ENCODE assay signal across 20 cellular contexts in the genomic region with DNA sequence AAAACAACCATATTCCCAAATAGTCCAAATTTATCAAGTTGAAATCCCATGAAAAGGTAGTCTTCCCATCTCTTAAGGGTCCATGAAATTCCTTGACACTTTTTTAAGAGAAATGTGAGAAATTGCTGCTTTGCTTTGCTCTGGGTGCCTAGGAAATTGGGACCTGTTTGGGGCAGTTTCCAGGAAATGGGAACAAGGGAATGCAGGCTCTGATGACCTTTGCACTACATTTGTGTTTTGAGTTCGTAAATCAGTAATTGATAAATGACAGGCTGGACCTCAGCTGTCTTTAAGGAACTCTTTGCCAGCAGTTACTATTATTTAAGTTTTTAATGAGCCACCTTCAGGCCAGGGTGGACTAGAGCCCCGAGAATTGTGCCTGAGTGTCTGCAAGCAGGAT.
DNase-seq lines count a peak whose midpoint lies in the region; ATAC-seq, FAIRE-seq and TF ChIP-seq lines count a peak whose summit lies in the region.
"Had no signal": no experiment of that assay in that cellular context is flagged by ENCODE, and none has a peak within 500 bp of the region (broad histone marks: within the 10 kb centered on the region; RNA-seq: fewer than 3 reads in every experiment).

No MANE protein-coding gene starts in this region.

- no peaks in the 10 kb centered on the region for H3K36me3 Mint-ChIP-seq in GM23338 (ENCODE audit: low read depth)
- H3K36me3 Mint-ChIP-seq: CD8-positive, alpha-beta T cell had no signal

- no peaks in the 10 kb centered on the region for H3K27me3 Mint-ChIP-seq in GM23338 (ENCODE audit: insufficient read depth, low read depth, poor library complexity)

- TF ChIP-seq EP300 in HepG2 (IDR thresholded peaks at IDR 0.05; ENCODE audit: low read depth in 2 of 2, low read length in 2 of 2) (no peak), HepG2 (CRISPR knock-in tag; IDR thresholded peaks at IDR 0.05; ENCODE audit: borderline replicate concordance) (no peak)

- DNase-seq in GM23338 (ENCODE audit: low spot score) (no peak), HepG2 (ENCODE audit: low spot score) (peak; percentile 21), right lobe of liver (no peak)
- no peak for DNase-seq in stimulated activated naive CD4-positive, alpha-beta T cell (lab: John Stamatoyannopoulos, UW)
- DNase-seq: AML-193; Caco-2; Calu3; CD4-positive, alpha-beta T cell; CD8-positive, alpha-beta T cell; DMS79 treated with DMSO at 0.1 percent for 48 hours; GF-D8 had no signal

- TF ChIP-seq CTCF in GM23338 (conservative IDR thresholded peaks at IDR 0.05; ENCODE audit: low read depth in 2 of 2) (no peak), HepG2 (CRISPR knock-in tag; IDR thresholded peaks at IDR 0.05) (no peak), right lobe of liver (IDR thresholded peaks at IDR 0.05) (no peak)

- in situ Hi-C loops in HepG2 (cut with HindIII; ENCODE audit: extremely low pct_ligation_motif_present, low pct_unique_long_range_greater_than_20kb) = no loop called here

- TF ChIP-seq RAD21 in HepG2 (CRISPR knock-in tag; IDR thresholded peaks at IDR 0.05) = no peak

- TF ChIP-seq POLR2A in HepG2 (IDR thresholded peaks at IDR 0.05; ENCODE audit: insufficient read depth in 1 of 2, low read depth in 2 of 2, low read length in 2 of 2) = no peak
- TF ChIP-seq POLR2A in right lobe of liver (IDR thresholded peaks at IDR 0.05) = no peak

- H3K9me3 ChIP-seq in HepG2 (ENCODE audit: low read length) = no peaks in the 10 kb centered on the region
- no peaks in the 10 kb centered on the region for H3K9me3 ChIP-seq in right lobe of liver
- H3K9me3 ChIP-seq: A549; BLaER1 treated with 17β-estradiol and CSF1 and Interleukin-3, amounts not matched to agents 10 nM and 100 nM; Caco-2 had no signal

- no peaks in the 10 kb centered on the region for H3K9me2 ChIP-seq in GM23338 (ENCODE audit: insufficient read depth)

- H3K4me2 ChIP-seq in GM23338 (no peak overlapping the region), HepG2 (ENCODE audit: low read depth, low read length) (peak overlapping the region; percentile 31)
- H3K4me2 ChIP-seq: A549; BLaER1 treated with 17β-estradiol and CSF1 and Interleukin-3, amounts not matched to agents 10 nM and 100 nM had no signal

- 0 out of 2 replicates have a peak overlapping the region, but pooled peaks have one; percentile 7 for H2AFZ ChIP-seq in GM23338
- no peak overlapping the region for H2AFZ ChIP-seq in HepG2 (ENCODE audit: low read length)

- H4K20me1 ChIP-seq in GM23338 (replicated peaks; ENCODE audit: insufficient read depth) (no peaks in the 10 kb centered on the region), HepG2 (ENCODE audit: insufficient read depth, low read length) (no peaks in the 10 kb centered on the region)
- H4K20me1 ChIP-seq: BLaER1 treated with 17β-estradiol and CSF1 and Interleukin-3, amounts not matched to agents 10 nM and 100 nM had no signal

- H3K9me3 Mint-ChIP-seq in GM23338 = no peaks in the 10 kb centered on the region
- H3K9me3 Mint-ChIP-seq: CD4-positive, alpha-beta T cell; CD8-positive, alpha-beta T cell had no signal

- CTCF ChIA-PET in HepG2 (lab: Yijun Ruan, JAX; ENCODE audit: low intra/inter-chr PET ratio, low total read pairs) = no interaction called here

- no peak overlapping the region for H3K27ac Mint-ChIP-seq in GM23338
- H3K27ac Mint-ChIP-seq: B cell; CD4-positive, alpha-beta T cell; CD8-positive, alpha-beta T cell had no signal

- no peak overlapping the region for H3K27ac ChIP-seq in GM23338 (ENCODE audit: low read depth)
- H3K27ac ChIP-seq in HepG2 (ENCODE audit: extremely low read length, insufficient read depth, low read length) = no peak overlapping the region
- H3K27ac ChIP-seq in right lobe of liver = no peak overlapping the region
- H3K27ac ChIP-seq: 22Rv1; A549; BLaER1 treated with 17β-estradiol and CSF1 and Interleukin-3, amounts not matched to agents 10 nM and 100 nM; C4-2B had no signal

- H3K4me3 ChIP-seq in GM23338 = no peak overlapping the region
- no peak overlapping the region for H3K4me3 ChIP-seq in HepG2 (replicated peaks in 1 of 3; ENCODE audit: insufficient read depth in 1 of 3, low read depth in 2 of 3, low read length in 3 of 3)
- H3K4me3 ChIP-seq in right lobe of liver = no peak overlapping the region
- H3K4me3 ChIP-seq: A549; BLaER1 treated with 17β-estradiol and CSF1 and Interleukin-3, amounts not matched to agents 10 nM and 100 nM had no signal

- H3K79me2 ChIP-seq in GM23338 (replicated peaks; ENCODE audit: insufficient read depth) = no peaks in the 10 kb centered on the region
- H3K79me2 ChIP-seq in HepG2 (ENCODE audit: insufficient read depth, low read length) = peaks cover 2% of the 10 kb centered on the region

- H3K4me3 Mint-ChIP-seq in GM23338 = no peak overlapping the region
- H3K4me3 Mint-ChIP-seq: B cell; CD4-positive, alpha-beta T cell; CD8-positive, alpha-beta T cell had no signal

- H3K36me3 ChIP-seq in GM23338 (ENCODE audit: insufficient read depth) = no peaks in the 10 kb centered on the region
- H3K36me3 ChIP-seq in HepG2 (replicated peaks in 1 of 2; ENCODE audit: control insufficient read depth in 1 of 2, insufficient read depth in 2 of 2, low read length in 2 of 2) = no peaks in the 10 kb centered on the region
- no peaks in the 10 kb centered on the region for H3K36me3 ChIP-seq in right lobe of liver
- H3K36me3 ChIP-seq: BLaER1 treated with 17β-estradiol and CSF1 and Interleukin-3, amounts not matched to agents 10 nM and 100 nM had no signal

- FAIRE-seq in HepG2 (lab: Jason Lieb, UNC) = no peak
- FAIRE-seq: A549, D721Med, G401.6, GM12891 had no signal

- POLR2A ChIA-PET in HepG2 (lab: Yijun Ruan, JAX) = no interaction called here

- H3F3A ChIP-seq in GM23338 (replicated peaks; ENCODE audit: low read depth) = no peaks in the 10 kb centered on the region

- no TSS peak for BruUV-seq in HepG2 (replicated peaks; lab: Mats Ljungman, UMichigan)

- H3K9ac ChIP-seq in HepG2 (ENCODE audit: insufficient read depth, low read depth, low read length) = no peak overlapping the region
- H3K9ac ChIP-seq: BLaER1 treated with 17β-estradiol and CSF1 and Interleukin-3, amounts not matched to agents 10 nM and 100 nM had no signal

- ATAC-seq in GM23338 (no peak), HepG2 (no peak), right lobe of liver (peak; percentile 36 to 72 (median 66)), GM21360 (IDR thresholded peaks at IDR 0.05; ENCODE audit: unreplicated experiment) (no peak)
- ATAC-seq: A549; CD8-positive, alpha-beta T cell had no signal

- H3K4me1 ChIP-seq in GM23338 (ENCODE audit: insufficient read depth) (no peaks in the 10 kb centered on the region), HepG2 (ENCODE audit: insufficient read depth, low read length) (peaks cover 54% of the 10 kb centered on the region), right lobe of liver (peaks cover 0 to 17% (median 4%) of the 10 kb centered on the region in 4 donors)
- H3K4me1 ChIP-seq: A549 had no signal

- no peaks in the 10 kb centered on the region for H3K27me3 ChIP-seq in GM23338 (ENCODE audit: insufficient read depth)
- no peaks in the 10 kb centered on the region for H3K27me3 ChIP-seq in HepG2 (ENCODE audit: control insufficient read depth in 1 of 2, insufficient read depth in 2 of 2, low read length in 2 of 2)
- no peaks in the 10 kb centered on the region for H3K27me3 ChIP-seq in right lobe of liver
- H3K27me3 ChIP-seq: BLaER1 treated with 17β-estradiol and CSF1 and Interleukin-3, amounts not matched to agents 10 nM and 100 nM had no signal

- intact Hi-C loops in HepG2 (cut with micrococcal nuclease; ENCODE audit: unreplicated experiment) (no loop called here), right lobe of liver (cut with DNase I) (no loop called here)

- 70% methylated on average over 2 of the region's 2 CpGs for WGBS in HepG2 (ENCODE audit: low lambda C conversion rate)
- WGBS in right lobe of liver (ENCODE audit: insufficient coverage, low coverage, low lambda C conversion rate, missing lambda C conversion rate) = 13% methylated on average over 1 of the region's 2 CpGs

- peaks cover 4% of the 10 kb centered on the region; the same call in 2 of the 3 replicates for H3K4me1 Mint-ChIP-seq in GM23338
- H3K4me1 Mint-ChIP-seq: B cell had no signal

TF ChIP-seq in GM23338, 12 proteins besides CTCF, POLR2A, EP300 and RAD21:
- TF ChIP-seq CREB1 (CRISPR knock-in tag; IDR thresholded peaks at IDR 0.05; ENCODE audit: low read depth) = no peak
- TF ChIP-seq STAT1 (IDR thresholded peaks at IDR 0.05; ENCODE audit: unreplicated experiment) = no peak
- no peak for TF ChIP-seq NANOG (IDR thresholded peaks at IDR 0.05; ENCODE audit: borderline replicate concordance)

TF ChIP-seq in HepG2, 621 proteins besides CTCF, POLR2A, EP300 and RAD21 (continues in another document):
- TF ChIP-seq RARA (CRISPR knock-in tag; IDR thresholded peaks at IDR 0.05) (no peak), ZNF34 (CRISPR knock-in tag; IDR thresholded peaks at IDR 0.05; ENCODE audit: borderline replicate concordance) (no peak), ZFP90 (CRISPR knock-in tag; IDR thresholded peaks at IDR 0.05; ENCODE audit: borderline replicate concordance) (no peak), MAZ (IDR thresholded peaks at IDR 0.05; ENCODE audit: borderline replicate concordance, low read depth, low read length) (no peak), MAZ (CRISPR knock-in tag; IDR thresholded peaks at IDR 0.05; ENCODE audit: low read depth) (no peak), THYN1 (CRISPR knock-in tag; IDR thresholded peaks at IDR 0.05; ENCODE audit: borderline replicate concordance, low read depth) (no peak), MATR3 (CRISPR knock-in tag; IDR thresholded peaks at IDR 0.05) (no peak), HMG20A (CRISPR knock-in tag; IDR thresholded peaks at IDR 0.05; ENCODE audit: borderline replicate concordance) (no peak), HNF4A (CRISPR knock-in tag; IDR thresholded peaks at IDR 0.05) (peak; percentile 60; the same call in 1 of the 2 replicates), ZNF629 (CRISPR knock-in tag; conservative IDR thresholded peaks at IDR 0.05) (peak; percentile 87), AGO2 (optimal IDR thresholded peaks at IDR 0.05; ENCODE audit: low read depth, low read length) (no peak), ZNF781 (CRISPR knock-in tag; IDR thresholded peaks at IDR 0.05; ENCODE audit: borderline replicate concordance, not compliant biosample characterization) (no peak)
- TF ChIP-seq, protein P1, sequence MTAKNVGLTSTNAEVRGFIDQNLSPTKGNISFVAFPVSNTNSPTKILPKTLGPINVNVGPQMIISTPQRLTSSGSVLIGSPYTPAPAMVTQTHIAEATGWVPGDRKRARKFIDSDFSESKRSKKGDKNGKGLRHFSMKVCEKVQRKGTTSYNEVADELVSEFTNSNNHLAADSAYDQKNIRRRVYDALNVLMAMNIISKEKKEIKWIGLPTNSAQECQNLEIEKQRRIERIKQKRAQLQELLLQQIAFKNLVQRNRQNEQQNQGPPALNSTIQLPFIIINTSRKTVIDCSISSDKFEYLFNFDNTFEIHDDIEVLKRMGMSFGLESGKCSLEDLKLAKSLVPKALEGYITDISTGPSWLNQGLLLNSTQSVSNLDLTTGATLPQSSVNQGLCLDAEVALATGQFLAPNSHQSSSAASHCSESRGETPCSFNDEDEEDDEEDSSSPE (CRISPR knock-in tag; IDR thresholded peaks at IDR 0.05) = no peak

Comparison
In these comparisons a context has a peak if more than half of its experiments do, and no peak if none do; other contexts are left out.
1. ATAC-seq: peak in right lobe of liver (4 of 4); none in GM23338 (single experiment), HepG2 (single experiment) and GM21360 (single experiment).